Comparison of ENCODE assay signal across 11 cellular contexts in the genomic region with DNA sequence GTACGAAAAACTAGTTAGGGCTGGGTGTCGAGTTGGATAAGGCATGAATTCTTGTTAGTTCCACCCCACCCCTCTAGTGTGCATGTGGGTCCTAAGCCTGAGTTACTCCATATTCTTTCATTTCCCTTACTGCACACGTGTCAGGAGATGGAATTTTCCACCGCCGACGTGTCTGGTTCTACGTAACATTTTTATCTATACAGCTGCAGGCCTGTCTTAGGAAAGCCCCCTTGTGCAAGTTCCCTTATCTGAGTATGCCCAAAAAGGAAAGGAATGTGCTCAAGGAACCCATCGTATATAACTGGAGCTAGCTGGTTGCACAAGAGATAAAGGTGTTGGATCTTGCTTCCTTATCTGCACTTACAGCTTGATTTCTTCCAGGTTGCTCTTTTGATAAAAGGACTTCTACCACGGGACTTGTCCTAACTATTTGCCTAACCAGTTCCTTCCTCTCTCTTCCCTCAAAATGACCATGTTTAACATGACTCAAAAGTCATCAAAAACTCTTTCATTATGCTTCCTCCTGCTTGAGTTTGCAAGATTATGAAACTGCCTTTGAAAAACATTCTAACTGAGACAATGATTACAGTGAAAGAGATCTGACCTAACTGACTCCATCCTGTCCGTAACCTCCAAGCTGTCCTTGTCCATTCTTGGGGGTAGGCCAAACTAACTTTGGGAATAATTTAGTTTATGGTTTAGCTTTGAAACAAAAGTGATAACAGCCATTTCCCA.
DNase-seq lines count a peak whose midpoint lies in the region; ATAC-seq and FAIRE-seq lines count a peak whose summit lies in the region.
"Had no signal": no experiment of that assay in that cellular context is flagged by ENCODE, and none has a peak within 500 bp of the region (broad histone marks: within the 10 kb centered on the region; RNA-seq: fewer than 3 reads in every experiment).

No MANE protein-coding gene starts in this region.

- H3K36me3 Mint-ChIP-seq in activated T-cell treated with anti-CD3 and anti-CD28 coated beads, Interleukin-2, amount 50 U/mL, for 4 hours (ENCODE audit: insufficient read depth), result no peaks in the 10 kb centered on the region

- no peaks in the 10 kb centered on the region for H3K9me3 Mint-ChIP-seq in activated T-cell treated with anti-CD3 and anti-CD28 coated beads, Interleukin-2, amount 50 U/mL, for 4 hours

- WGBS in mesodermal cell (ENCODE audit: insufficient coverage in 2 of 2), 2 experiments, result 76 to 80% methylated on average over 6 to 8 of the region's 10 CpGs

- H3K9me3 ChIP-seq in mesodermal cell (ENCODE audit: control insufficient read depth, low read length), result peaks cover 19% of the 10 kb centered on the region

- peak overlapping the region; percentile 92 for H3K27ac ChIP-seq in mesodermal cell (ENCODE audit: low read depth, low read length, severe bottlenecking)

- no peak for ATAC-seq in activated T-cell treated with anti-CD3 and anti-CD28 coated beads, Interleukin-2, amount 50 U/mL, for 4 hours
- no peak for ATAC-seq in HG02884 (IDR thresholded peaks at IDR 0.05; ENCODE audit: unreplicated experiment)
- ATAC-seq: stimulated activated naive CD8-positive, alpha-beta T cell treated with anti-CD3 and anti-CD28 coated beads, Interleukin-15, amount 100 ng/mL, for 72 hours had no signal

- H3K4me1 Mint-ChIP-seq in activated T-cell treated with anti-CD3 and anti-CD28 coated beads, Interleukin-2, amount 50 U/mL, for 4 hours (ENCODE audit: low read depth), result no peaks in the 10 kb centered on the region
- H3K4me1 Mint-ChIP-seq: IgD-negative memory B cell; stimulated activated naive CD8-positive, alpha-beta T cell treated with anti-CD3 and anti-CD28 coated beads, Interleukin-15, amount 100 ng/mL, for 72 hours had no signal

- peak; percentile 39 for FAIRE-seq in endometrium (lab: Jason Lieb, UNC)

- no peak overlapping the region for H3K4me3 Mint-ChIP-seq in activated T-cell treated with anti-CD3 and anti-CD28 coated beads, Interleukin-2, amount 50 U/mL, for 4 hours
- H3K4me3 Mint-ChIP-seq: IgD-negative memory B cell; stimulated activated naive CD8-positive, alpha-beta T cell treated with anti-CD3 and anti-CD28 coated beads, Interleukin-15, amount 100 ng/mL, for 72 hours had no signal

- no peak overlapping the region for H3K4me3 ChIP-seq in mesodermal cell (ENCODE audit: extremely low read depth, insufficient read depth, low read length, poor library complexity, severe bottlenecking)

- H3K27me3 Mint-ChIP-seq in activated T-cell treated with anti-CD3 and anti-CD28 coated beads, Interleukin-2, amount 50 U/mL, for 4 hours (ENCODE audit: low read depth), result peaks cover 3% of the 10 kb centered on the region
- H3K27me3 Mint-ChIP-seq: stimulated activated naive CD8-positive, alpha-beta T cell treated with anti-CD3 and anti-CD28 coated beads, Interleukin-15, amount 100 ng/mL, for 72 hours had no signal

- H3K36me3 ChIP-seq in mesodermal cell (ENCODE audit: control insufficient read depth, insufficient read depth, low read length), result no peaks in the 10 kb centered on the region

- peaks cover 4% of the 10 kb centered on the region for H3K4me1 ChIP-seq in mesodermal cell (ENCODE audit: control insufficient read depth, insufficient read depth, low read length, poor library complexity, severe bottlenecking)

- DNase-seq in CD1c-positive myeloid dendritic cell (ENCODE audit: extremely low spot score), result peak; percentile 85
- peak; percentile 95 for DNase-seq in OCI-M1 (lab: John Stamatoyannopoulos, UW)
- no peak for DNase-seq in AML-193 (lab: John Stamatoyannopoulos, UW)
- no peak for DNase-seq in activated T-cell treated with anti-CD3 and anti-CD28 coated beads, Interleukin-2, amount 50 U/mL, for 4 hours
- no peak for DNase-seq in NCI-H146 treated with DMSO at 0.1 percent for 48 hours (lab: John Stamatoyannopoulos, UW; ENCODE audit: unreplicated experiment)
- DNase-seq: activated gamma-delta T cell; stimulated activated naive CD8-positive, alpha-beta T cell treated with anti-CD3 and anti-CD28 coated beads, Interleukin-15, amount 100 ng/mL, for 72 hours had no signal

Comparison
In these comparisons a context has a peak if more than half of its experiments do, and no peak if none do; other contexts are left out.
1. DNase-seq: peak in CD1c-positive myeloid dendritic cell (single experiment) and OCI-M1 (single experiment); none in AML-193 (0 of 2), activated T-cell treated with anti-CD3 and anti-CD28 coated beads, Interleukin-2, amount 50 U/mL, for 4 hours (single experiment) and NCI-H146 treated with DMSO at 0.1 percent for 48 hours (single experiment).